ENCODE assay signal across 18 cellular contexts in genomic region chr19:45464274-45464673, GRCh38. TPM values are rescaled to one million over a fixed set of nuclear protein-coding genes. Genes with fewer than 3 reads are reported as not detected.
DNase-seq lines count a peak whose midpoint lies in the region; ATAC-seq, FAIRE-seq and TF ChIP-seq lines count a peak whose summit lies in the region.
"Had no signal": no experiment of that assay in that cellular context is flagged by ENCODE, and none has a peak within 500 bp of the region (broad histone marks: within the 10 kb centered on the region; RNA-seq: fewer than 3 reads in every experiment).

No MANE protein-coding gene starts in this region.

- TF ChIP-seq POLR2A in HepG2 (IDR thresholded peaks at IDR 0.05; ENCODE audit: insufficient read depth in 1 of 2, low read depth in 2 of 2, low read length in 2 of 2) (no peak), right lobe of liver (IDR thresholded peaks at IDR 0.05) (no peak), adrenal gland (IDR thresholded peaks at IDR 0.05) (no peak)

- TF ChIP-seq RAD21 in HepG2 (CRISPR knock-in tag; IDR thresholded peaks at IDR 0.05), result no peak

- TF ChIP-seq EP300 in HepG2 (IDR thresholded peaks at IDR 0.05; ENCODE audit: low read depth in 2 of 2, low read length in 2 of 2), result no peak
- no peak for TF ChIP-seq EP300 in HepG2 (CRISPR knock-in tag; IDR thresholded peaks at IDR 0.05; ENCODE audit: borderline replicate concordance)

- H3K27me3 ChIP-seq in HepG2 (ENCODE audit: control insufficient read depth in 1 of 2, insufficient read depth in 2 of 2, low read length in 2 of 2) (peaks cover 0 to 7% of the 10 kb centered on the region in 2 experiments; a peak in 1 of 5 replicates), right lobe of liver (no peaks in the 10 kb centered on the region), adrenal gland (no peaks in the 10 kb centered on the region)
- H3K27me3 ChIP-seq: BE2C had no signal

- H3K4me3 Mint-ChIP-seq in IgD-negative memory B cell (no peak overlapping the region), memory B cell (no peak overlapping the region), type B pancreatic cell (no peak overlapping the region)
- H3K4me3 Mint-ChIP-seq: CD8-positive, alpha-beta T cell had no signal

- H3K27me3 Mint-ChIP-seq in IgD-negative memory B cell, result peaks cover 13% of the 10 kb centered on the region
- H3K27me3 Mint-ChIP-seq in memory B cell, result peaks cover 6% of the 10 kb centered on the region
- peaks cover 6% of the 10 kb centered on the region for H3K27me3 Mint-ChIP-seq in type B pancreatic cell

- POLR2A ChIA-PET in HepG2 (lab: Yijun Ruan, JAX), result no interaction called here

- CTCF ChIA-PET in HepG2 (lab: Yijun Ruan, JAX; ENCODE audit: low intra/inter-chr PET ratio, low total read pairs), result no interaction called here

- intact Hi-C loops in HepG2 (cut with micrococcal nuclease; ENCODE audit: unreplicated experiment) (no loop called here), right lobe of liver (cut with DNase I) (no loop called here), adrenal gland (cut with DNase I) (no loop called here)

- no peak for FAIRE-seq in HepG2 (lab: Jason Lieb, UNC)

- no peak overlapping the region for H3K27ac ChIP-seq in HepG2 (ENCODE audit: extremely low read length, insufficient read depth, low read length)
- no peak overlapping the region for H3K27ac ChIP-seq in right lobe of liver
- H3K27ac ChIP-seq in adrenal gland, result no peak overlapping the region
- H3K27ac ChIP-seq: 22Rv1 had no signal

- H3K9ac ChIP-seq in HepG2 (ENCODE audit: insufficient read depth, low read depth, low read length), result no peak overlapping the region

- H2AFZ ChIP-seq in HepG2 (ENCODE audit: low read length), result no peak overlapping the region

- peaks cover 10 to 12% (median 11%) of the 10 kb centered on the region in 3 donors for H3K4me1 Mint-ChIP-seq in IgD-negative memory B cell
- H3K4me1 Mint-ChIP-seq in memory B cell, result peaks cover 14% of the 10 kb centered on the region
- no peaks in the 10 kb centered on the region for H3K4me1 Mint-ChIP-seq in type B pancreatic cell (ENCODE audit: unreplicated experiment)

- 48% methylated on average over 2 of the region's 2 CpGs for WGBS in HepG2 (ENCODE audit: low lambda C conversion rate)
- WGBS in right lobe of liver (ENCODE audit: insufficient coverage, low coverage, low lambda C conversion rate, missing lambda C conversion rate), result 33% methylated on average over 1 of the region's 2 CpGs
- WGBS in adrenal gland, 4 donors, result 66 to 83% (median 79%) methylated on average over 2 of the region's 2 CpGs

- H3K79me2 ChIP-seq in HepG2 (ENCODE audit: insufficient read depth, low read length), result no peaks in the 10 kb centered on the region

- H3K36me3 Mint-ChIP-seq in IgD-negative memory B cell, result no peaks in the 10 kb centered on the region
- no peaks in the 10 kb centered on the region for H3K36me3 Mint-ChIP-seq in memory B cell
- no peaks in the 10 kb centered on the region for H3K36me3 Mint-ChIP-seq in type B pancreatic cell
- H3K36me3 Mint-ChIP-seq: CD14-positive monocyte had no signal

- H3K27ac Mint-ChIP-seq in IgD-negative memory B cell, result peak overlapping the region in 2 of 3 donors; percentile 55 to 100
- peak overlapping the region; percentile 7 for H3K27ac Mint-ChIP-seq in memory B cell
- H3K27ac Mint-ChIP-seq in type B pancreatic cell, result peak overlapping the region; percentile 1
- H3K27ac Mint-ChIP-seq: CD8-positive, alpha-beta T cell had no signal

- ATAC-seq in HepG2, result no peak
- ATAC-seq in right lobe of liver, result no peak
- ATAC-seq in memory B cell (ENCODE audit: low read depth), result no peak
- no peak for ATAC-seq in GM21381 (IDR thresholded peaks at IDR 0.05; ENCODE audit: unreplicated experiment)
- no peak for ATAC-seq in HG03175 (IDR thresholded peaks at IDR 0.05; ENCODE audit: unreplicated experiment)
- ATAC-seq: CD8-positive, alpha-beta T cell had no signal

- BruUV-seq in HepG2 (replicated peaks; lab: Mats Ljungman, UMichigan), result no TSS peak

- no peak for DNase-seq in HepG2 (ENCODE audit: low spot score)
- no peak for DNase-seq in right lobe of liver
- DNase-seq in memory B cell (ENCODE audit: low spot score in 2 of 2), result no peak
- no peak for DNase-seq in type B pancreatic cell (ENCODE audit: extremely low spot score, unreplicated experiment)
- no peak for DNase-seq in adrenal gland
- DNase-seq: ACHN; BE2C; Calu3; CD8-positive, alpha-beta T cell; DMS79 treated with DMSO at 0.1 percent for 48 hours; GF-D8; KG1 had no signal

- H4K20me1 ChIP-seq in HepG2 (ENCODE audit: insufficient read depth, low read length), result peaks cover 5% of the 10 kb centered on the region; the same call in 1 of the 2 replicates

- in situ Hi-C loops in HepG2 (cut with HindIII; ENCODE audit: extremely low pct_ligation_motif_present, low pct_unique_long_range_greater_than_20kb), result no loop called here

- H3K4me3 ChIP-seq in HepG2 (replicated peaks in 1 of 3; ENCODE audit: insufficient read depth in 1 of 3, low read depth in 2 of 3, low read length in 3 of 3) (no peak overlapping the region), right lobe of liver (no peak overlapping the region), adrenal gland (no peak overlapping the region)
- H3K4me3 ChIP-seq: HAP-1 had no signal

- no peak overlapping the region for H3K4me2 ChIP-seq in HepG2 (ENCODE audit: low read depth, low read length)

- TF ChIP-seq CTCF in HepG2 (CRISPR knock-in tag; IDR thresholded peaks at IDR 0.05), result no peak
- TF ChIP-seq CTCF in right lobe of liver (IDR thresholded peaks at IDR 0.05), result no peak
- no peak for TF ChIP-seq CTCF in type B pancreatic cell (conservative IDR thresholded peaks at IDR 0.05)
- no peak for TF ChIP-seq CTCF in adrenal gland (IDR thresholded peaks at IDR 0.05)

- H3K9me3 Mint-ChIP-seq in IgD-negative memory B cell (no peaks in the 10 kb centered on the region), memory B cell (no peaks in the 10 kb centered on the region), type B pancreatic cell (no peaks in the 10 kb centered on the region)
- H3K9me3 Mint-ChIP-seq: CD8-positive, alpha-beta T cell had no signal

- H3K36me3 ChIP-seq in HepG2 (replicated peaks in 1 of 2; ENCODE audit: control insufficient read depth in 1 of 2, insufficient read depth in 2 of 2, low read length in 2 of 2) (no peaks in the 10 kb centered on the region), right lobe of liver (no peaks in the 10 kb centered on the region), adrenal gland (replicated peaks in 1 of 2) (no peaks in the 10 kb centered on the region)
- H3K36me3 ChIP-seq: BE2C, HAP-1 had no signal

- H3K4me1 ChIP-seq in HepG2 (ENCODE audit: insufficient read depth, low read length) (peaks cover 34% of the 10 kb centered on the region; the same call in 1 of the 2 replicates), right lobe of liver (peaks cover 0 to 15% (median 7%) of the 10 kb centered on the region in 4 donors), adrenal gland (replicated peaks in 1 of 2) (peaks cover 10 to 12% of the 10 kb centered on the region in 2 donors)
- H3K4me1 ChIP-seq: BE2C had no signal

- H3K9me3 ChIP-seq in HepG2 (ENCODE audit: low read length) (no peaks in the 10 kb centered on the region), right lobe of liver (no peaks in the 10 kb centered on the region), adrenal gland (replicated peaks in 1 of 3) (no peaks in the 10 kb centered on the region)
- H3K9me3 ChIP-seq: BE2C, HAP-1 had no signal

RNA-seq across cellular contexts. Expression of gene FOSB, which starts 3.5 kb away (rescaled TPM):
- total RNA-seq in HepG2 (2016; rRNA removed; fragmentation: Illumina TruSeq; extraction: Trizol) (0.21 and 6.0 TPM in 2 replicates), right lobe of liver (1 to 10 TPM in 1 of 6 experiments, under 1 TPM in 5; 0.19 to 1.2 (median 0.44) TPM), type B pancreatic cell (ENCODE audit: low replicate concordance) (28.4 and 178 TPM in 2 replicates), adrenal gland (10 to 100 TPM in 1 of 8 donors, 1 to 10 TPM in 7; 1.0 to 21.7 (median 2.8) TPM)
- total RNA-seq in HepG2 (2016; cell fraction: cytosol; rRNA removed; fragmentation: Illumina TruSeq; extraction: Trizol; ENCODE audit: low read depth), result 0.79 and 0.91 TPM in 2 replicates
- 0.37 and 5.7 TPM in 2 replicates for total RNA-seq in HepG2 (2016; cell fraction: insoluble cytoplasmic fraction; rRNA removed; fragmentation: Illumina TruSeq; extraction: Trizol)
- total RNA-seq in HepG2 (2016; cell fraction: membrane; rRNA removed; fragmentation: Illumina TruSeq; extraction: Trizol), result 0.93 and 1.2 TPM in 2 replicates
- 17.8 and 18.2 TPM in 2 replicates for total RNA-seq in HepG2 (2016; cell fraction: nucleus; rRNA removed; fragmentation: Illumina TruSeq; extraction: Trizol)
- polyA plus RNA-seq in HepG2 (2011; rRNA removed) (2.8 TPM in 2 replicates), IgD-negative memory B cell (48.1 TPM), adrenal gland (10 to 100 TPM in 1 of 3 donors, 1 to 10 TPM in 1, under 1 TPM in 1; 0.95 to 11.1 (median 4.3) TPM)
- polyA plus RNA-seq in HepG2 (2011; cell fraction: cytosol; rRNA removed), result 0.67 and 0.69 TPM in 2 replicates
- 23.1 and 35.9 TPM in 2 replicates for polyA plus RNA-seq in HepG2 (2011; cell fraction: nucleus; rRNA removed)
- polyA plus RNA-seq in HepG2 (2012), result 0.51 and 1.1 TPM in 2 replicates
- not detected in 2 replicates for polyA plus RNA-seq in HepG2 (2016; cell fraction: cytosol; fragmentation: Illumina TruSeq; extraction: Trizol; ENCODE audit: low read depth)
- 0.35 and 0.74 TPM in 2 replicates for polyA plus RNA-seq in HepG2 (2016; cell fraction: insoluble cytoplasmic fraction; fragmentation: Illumina TruSeq; extraction: Trizol; ENCODE audit: low read depth)
- polyA plus RNA-seq in HepG2 (2016; cell fraction: membrane; fragmentation: Illumina TruSeq; extraction: Trizol; ENCODE audit: low read depth), result 0.17 and 0.41 TPM in 2 replicates
- 17.9 and 36.0 TPM in 2 replicates for polyA plus RNA-seq in HepG2 (2016; cell fraction: nucleus; fragmentation: Illumina TruSeq; extraction: Trizol; ENCODE audit: insufficient read depth, low read depth)
- polyA minus RNA-seq in HepG2 (2011; rRNA and poly(A)+ RNA removed; ENCODE audit: low replicate concordance), result 16.2 and 24.3 TPM in 2 replicates
- 1.5 and 2.2 TPM in 2 replicates for polyA minus RNA-seq in HepG2 (2011; cell fraction: cytosol; rRNA and poly(A)+ RNA removed)
- polyA minus RNA-seq in HepG2 (2011; cell fraction: nucleus; rRNA and poly(A)+ RNA removed), result 32.3 and 48.2 TPM in 2 replicates

RNA-seq across cellular contexts. Expression of gene RTN2, which starts 32.6 kb away (rescaled TPM):
- total RNA-seq in HepG2 (2016; rRNA removed; fragmentation: Illumina TruSeq; extraction: Trizol) (2.1 and 2.9 TPM in 2 replicates), right lobe of liver (1 to 10 TPM; 1.5 to 7.2 (median 2.9) TPM), type B pancreatic cell (ENCODE audit: low replicate concordance) (11.9 and 13.0 TPM in 2 replicates), adrenal gland (10 to 100 TPM in 7 of 8 donors, 1 to 10 TPM in 1; 8.6 to 65.8 (median 20.7) TPM)
- 5.1 and 6.2 TPM in 2 replicates for total RNA-seq in HepG2 (2016; cell fraction: cytosol; rRNA removed; fragmentation: Illumina TruSeq; extraction: Trizol; ENCODE audit: low read depth)
- 2.0 and 3.5 TPM in 2 replicates for total RNA-seq in HepG2 (2016; cell fraction: insoluble cytoplasmic fraction; rRNA removed; fragmentation: Illumina TruSeq; extraction: Trizol)
- total RNA-seq in HepG2 (2016; cell fraction: membrane; rRNA removed; fragmentation: Illumina TruSeq; extraction: Trizol), result 6.2 and 8.3 TPM in 2 replicates
- 2.3 and 2.8 TPM in 2 replicates for total RNA-seq in HepG2 (2016; cell fraction: nucleus; rRNA removed; fragmentation: Illumina TruSeq; extraction: Trizol)
- polyA plus RNA-seq in HepG2 (2011; rRNA removed) (17.1 and 18.0 TPM in 2 replicates), IgD-negative memory B cell (0.71 TPM), adrenal gland (10 to 100 TPM in 1 of 3 donors, 1 to 10 TPM in 2; 4.8 to 11.8 (median 7.4) TPM)
- 13.2 and 17.0 TPM in 2 replicates for polyA plus RNA-seq in HepG2 (2011; cell fraction: cytosol; rRNA removed)
- 12.6 and 14.7 TPM in 2 replicates for polyA plus RNA-seq in HepG2 (2011; cell fraction: nucleus; rRNA removed)
- 11.2 and 15.2 TPM in 2 replicates for polyA plus RNA-seq in HepG2 (2012)
- 8.6 and 9.5 TPM in 2 replicates for polyA plus RNA-seq in HepG2 (2016; cell fraction: cytosol; fragmentation: Illumina TruSeq; extraction: Trizol; ENCODE audit: low read depth)
- polyA plus RNA-seq in HepG2 (2016; cell fraction: insoluble cytoplasmic fraction; fragmentation: Illumina TruSeq; extraction: Trizol; ENCODE audit: low read depth), result 3.9 and 4.7 TPM in 2 replicates
- polyA plus RNA-seq in HepG2 (2016; cell fraction: membrane; fragmentation: Illumina TruSeq; extraction: Trizol; ENCODE audit: low read depth), result 9.5 and 9.7 TPM in 2 replicates
- polyA plus RNA-seq in HepG2 (2016; cell fraction: nucleus; fragmentation: Illumina TruSeq; extraction: Trizol; ENCODE audit: insufficient read depth, low read depth), result 11.0 and 11.5 TPM in 2 replicates
- polyA minus RNA-seq in HepG2 (2011; rRNA and poly(A)+ RNA removed; ENCODE audit: low replicate concordance), result 6.0 and 30.0 TPM in 2 replicates
- polyA minus RNA-seq in HepG2 (2011; cell fraction: cytosol; rRNA and poly(A)+ RNA removed), result 7.6 and 8.3 TPM in 2 replicates
- polyA minus RNA-seq in HepG2 (2011; cell fraction: nucleus; rRNA and poly(A)+ RNA removed), result 7.1 and 7.6 TPM in 2 replicates

RNA-seq across cellular contexts. Expression of gene PPM1N, which starts 34.0 kb away (rescaled TPM):
- 0.31 and 0.67 TPM in 2 replicates for total RNA-seq in HepG2 (2016; rRNA removed; fragmentation: Illumina TruSeq; extraction: Trizol)
- 0.53 and 0.71 TPM in 2 replicates for total RNA-seq in HepG2 (2016; cell fraction: cytosol; rRNA removed; fragmentation: Illumina TruSeq; extraction: Trizol; ENCODE audit: low read depth)
- total RNA-seq in HepG2 (2016; cell fraction: insoluble cytoplasmic fraction; rRNA removed; fragmentation: Illumina TruSeq; extraction: Trizol), result 0.48 and 0.91 TPM in 2 replicates
- 0.72 and 1.2 TPM in 2 replicates for total RNA-seq in HepG2 (2016; cell fraction: membrane; rRNA removed; fragmentation: Illumina TruSeq; extraction: Trizol)
- total RNA-seq in HepG2 (2016; cell fraction: nucleus; rRNA removed; fragmentation: Illumina TruSeq; extraction: Trizol), result not detected in 2 replicates
- 1.3 and 1.8 TPM in 2 replicates for polyA plus RNA-seq in HepG2 (2011; rRNA removed)
- polyA plus RNA-seq in HepG2 (2011; cell fraction: cytosol; rRNA removed), result 2.6 TPM in 2 replicates
- polyA plus RNA-seq in HepG2 (2011; cell fraction: nucleus; rRNA removed), result 1.1 and 2.1 TPM in 2 replicates
- 1.4 and 1.9 TPM in 2 replicates for polyA plus RNA-seq in HepG2 (2012)
- polyA plus RNA-seq in HepG2 (2016; cell fraction: cytosol; fragmentation: Illumina TruSeq; extraction: Trizol; ENCODE audit: low read depth), result 0.86 and 1.5 TPM in 2 replicates
- polyA plus RNA-seq in HepG2 (2016; cell fraction: insoluble cytoplasmic fraction; fragmentation: Illumina TruSeq; extraction: Trizol; ENCODE audit: low read depth), result 0.76 TPM in 1 of 2 replicates, not detected in the other
- polyA plus RNA-seq in HepG2 (2016; cell fraction: membrane; fragmentation: Illumina TruSeq; extraction: Trizol; ENCODE audit: low read depth), result 0.77 and 1.1 TPM in 2 replicates
- polyA plus RNA-seq in HepG2 (2016; cell fraction: nucleus; fragmentation: Illumina TruSeq; extraction: Trizol; ENCODE audit: insufficient read depth, low read depth), result 1.2 TPM in 1 of 2 replicates, not detected in the other
- 0.23 TPM in 1 of 2 replicates, not detected in the other for polyA minus RNA-seq in HepG2 (2011; rRNA and poly(A)+ RNA removed; ENCODE audit: low replicate concordance)
- polyA minus RNA-seq in HepG2 (2011; cell fraction: cytosol; rRNA and poly(A)+ RNA removed), result not detected in 2 replicates
- 0.50 TPM in 1 of 2 replicates, not detected in the other for polyA minus RNA-seq in HepG2 (2011; cell fraction: nucleus; rRNA and poly(A)+ RNA removed)
- 1 to 10 TPM in 2 of 6 experiments, under 1 TPM in 3, not detected in 1; 0.32 to 2.0 (median 0.51) TPM for total RNA-seq in right lobe of liver
- 4.0 TPM for polyA plus RNA-seq in IgD-negative memory B cell
- total RNA-seq in type B pancreatic cell (ENCODE audit: low replicate concordance), result 0.48 TPM in 1 of 2 replicates, not detected in the other
- 1 to 10 TPM in 6 of 8 donors, not detected in 2; 1.2 to 2.5 (median 1.7) TPM for total RNA-seq in adrenal gland
- 1 to 10 TPM in 2 of 3 donors, under 1 TPM in 1; 0.99 to 3.7 (median 1.7) TPM for polyA plus RNA-seq in adrenal gland

RNA-seq across cellular contexts. Expression of gene ERCC1, which starts 40.6 kb away (rescaled TPM):
- total RNA-seq in HepG2 (2016; rRNA removed; fragmentation: Illumina TruSeq; extraction: Trizol), result 39.3 and 40.0 TPM in 2 replicates
- total RNA-seq in HepG2 (2016; cell fraction: cytosol; rRNA removed; fragmentation: Illumina TruSeq; extraction: Trizol; ENCODE audit: low read depth), result 45.6 and 63.1 TPM in 2 replicates
- 33.8 and 46.8 TPM in 2 replicates for total RNA-seq in HepG2 (2016; cell fraction: insoluble cytoplasmic fraction; rRNA removed; fragmentation: Illumina TruSeq; extraction: Trizol)
- 47.2 and 50.6 TPM in 2 replicates for total RNA-seq in HepG2 (2016; cell fraction: membrane; rRNA removed; fragmentation: Illumina TruSeq; extraction: Trizol)
- 15.5 and 16.4 TPM in 2 replicates for total RNA-seq in HepG2 (2016; cell fraction: nucleus; rRNA removed; fragmentation: Illumina TruSeq; extraction: Trizol)
- polyA plus RNA-seq in HepG2 (2011; rRNA removed), result 66.4 and 76.6 TPM in 2 replicates
- 48.2 and 78.5 TPM in 2 replicates for polyA plus RNA-seq in HepG2 (2011; cell fraction: cytosol; rRNA removed)
- polyA plus RNA-seq in HepG2 (2011; cell fraction: nucleus; rRNA removed), result 84.4 and 86.6 TPM in 2 replicates
- 38.8 and 40.5 TPM in 2 replicates for polyA plus RNA-seq in HepG2 (2012)
- 57.8 and 73.2 TPM in 2 replicates for polyA plus RNA-seq in HepG2 (2016; cell fraction: cytosol; fragmentation: Illumina TruSeq; extraction: Trizol; ENCODE audit: low read depth)
- polyA plus RNA-seq in HepG2 (2016; cell fraction: insoluble cytoplasmic fraction; fragmentation: Illumina TruSeq; extraction: Trizol; ENCODE audit: low read depth), result 53.9 and 54.0 TPM in 2 replicates
- polyA plus RNA-seq in HepG2 (2016; cell fraction: membrane; fragmentation: Illumina TruSeq; extraction: Trizol; ENCODE audit: low read depth), result 53.9 and 61.0 TPM in 2 replicates
- polyA plus RNA-seq in HepG2 (2016; cell fraction: nucleus; fragmentation: Illumina TruSeq; extraction: Trizol; ENCODE audit: insufficient read depth, low read depth), result 40.4 and 44.1 TPM in 2 replicates
- polyA minus RNA-seq in HepG2 (2011; rRNA and poly(A)+ RNA removed; ENCODE audit: low replicate concordance), result 68.2 and 77.1 TPM in 2 replicates
- polyA minus RNA-seq in HepG2 (2011; cell fraction: cytosol; rRNA and poly(A)+ RNA removed), result 28.0 and 42.8 TPM in 2 replicates
- polyA minus RNA-seq in HepG2 (2011; cell fraction: nucleus; rRNA and poly(A)+ RNA removed), result 23.7 and 24.2 TPM in 2 replicates
- total RNA-seq in right lobe of liver, result 10 to 100 TPM; 19.2 to 29.4 (median 22.6) TPM
- 50.2 TPM for polyA plus RNA-seq in IgD-negative memory B cell
- 57.3 and 71.8 TPM in 2 replicates for total RNA-seq in type B pancreatic cell (ENCODE audit: low replicate concordance)
- total RNA-seq in adrenal gland, result 100 to 1,000 TPM in 2 of 8 donors, 10 to 100 TPM in 6; 63.6 to 107 (median 90.4) TPM
- polyA plus RNA-seq in adrenal gland, result 10 to 100 TPM; 62.9 to 89.2 (median 87.0) TPM

RNA-seq across cellular contexts. Expression of gene VASP, which starts 43.0 kb away (rescaled TPM):
- total RNA-seq in HepG2 (2016; rRNA removed; fragmentation: Illumina TruSeq; extraction: Trizol) (64.6 and 67.1 TPM in 2 replicates), right lobe of liver (10 to 100 TPM; 19.4 to 64.1 (median 30.6) TPM), type B pancreatic cell (ENCODE audit: low replicate concordance) (51.9 and 73.0 TPM in 2 replicates), adrenal gland (100 to 1,000 TPM in 2 of 8 donors, 10 to 100 TPM in 6; 41.4 to 118 (median 68.8) TPM)
- total RNA-seq in HepG2 (2016; cell fraction: cytosol; rRNA removed; fragmentation: Illumina TruSeq; extraction: Trizol; ENCODE audit: low read depth), result 22.8 and 24.0 TPM in 2 replicates
- total RNA-seq in HepG2 (2016; cell fraction: insoluble cytoplasmic fraction; rRNA removed; fragmentation: Illumina TruSeq; extraction: Trizol), result 60.7 and 68.5 TPM in 2 replicates
- 55.3 and 59.3 TPM in 2 replicates for total RNA-seq in HepG2 (2016; cell fraction: membrane; rRNA removed; fragmentation: Illumina TruSeq; extraction: Trizol)
- total RNA-seq in HepG2 (2016; cell fraction: nucleus; rRNA removed; fragmentation: Illumina TruSeq; extraction: Trizol), result 38.8 and 40.6 TPM in 2 replicates
- polyA plus RNA-seq in HepG2 (2011; rRNA removed) (41.8 and 49.1 TPM in 2 replicates), IgD-negative memory B cell (111 TPM), adrenal gland (10 to 100 TPM; 30.2 to 96.2 (median 62.9) TPM)
- polyA plus RNA-seq in HepG2 (2011; cell fraction: cytosol; rRNA removed), result 29.9 and 46.4 TPM in 2 replicates
- polyA plus RNA-seq in HepG2 (2011; cell fraction: nucleus; rRNA removed), result 78.2 and 83.1 TPM in 2 replicates
- 30.9 and 35.9 TPM in 2 replicates for polyA plus RNA-seq in HepG2 (2012)
- polyA plus RNA-seq in HepG2 (2016; cell fraction: cytosol; fragmentation: Illumina TruSeq; extraction: Trizol; ENCODE audit: low read depth), result 20.6 and 22.3 TPM in 2 replicates
- polyA plus RNA-seq in HepG2 (2016; cell fraction: insoluble cytoplasmic fraction; fragmentation: Illumina TruSeq; extraction: Trizol; ENCODE audit: low read depth), result 75.4 and 76.4 TPM in 2 replicates
- 40.8 and 44.1 TPM in 2 replicates for polyA plus RNA-seq in HepG2 (2016; cell fraction: membrane; fragmentation: Illumina TruSeq; extraction: Trizol; ENCODE audit: low read depth)
- 70.9 and 74.4 TPM in 2 replicates for polyA plus RNA-seq in HepG2 (2016; cell fraction: nucleus; fragmentation: Illumina TruSeq; extraction: Trizol; ENCODE audit: insufficient read depth, low read depth)
- 38.0 and 110 TPM in 2 replicates for polyA minus RNA-seq in HepG2 (2011; rRNA and poly(A)+ RNA removed; ENCODE audit: low replicate concordance)
- 36.7 and 47.2 TPM in 2 replicates for polyA minus RNA-seq in HepG2 (2011; cell fraction: cytosol; rRNA and poly(A)+ RNA removed)
- polyA minus RNA-seq in HepG2 (2011; cell fraction: nucleus; rRNA and poly(A)+ RNA removed), result 31.7 and 50.2 TPM in 2 replicates

Comparison
In these comparisons a context has a peak if more than half of its experiments do, and no peak if none do; other contexts are left out.
1. H3K27ac Mint-ChIP-seq: peak in every context shown above with its lines; median percentile 78 in IgD-negative memory B cell; 7 in memory B cell; 1 in type B pancreatic cell.